18 cellular contexts compared by ENCODE assay signal in the genomic region with DNA sequence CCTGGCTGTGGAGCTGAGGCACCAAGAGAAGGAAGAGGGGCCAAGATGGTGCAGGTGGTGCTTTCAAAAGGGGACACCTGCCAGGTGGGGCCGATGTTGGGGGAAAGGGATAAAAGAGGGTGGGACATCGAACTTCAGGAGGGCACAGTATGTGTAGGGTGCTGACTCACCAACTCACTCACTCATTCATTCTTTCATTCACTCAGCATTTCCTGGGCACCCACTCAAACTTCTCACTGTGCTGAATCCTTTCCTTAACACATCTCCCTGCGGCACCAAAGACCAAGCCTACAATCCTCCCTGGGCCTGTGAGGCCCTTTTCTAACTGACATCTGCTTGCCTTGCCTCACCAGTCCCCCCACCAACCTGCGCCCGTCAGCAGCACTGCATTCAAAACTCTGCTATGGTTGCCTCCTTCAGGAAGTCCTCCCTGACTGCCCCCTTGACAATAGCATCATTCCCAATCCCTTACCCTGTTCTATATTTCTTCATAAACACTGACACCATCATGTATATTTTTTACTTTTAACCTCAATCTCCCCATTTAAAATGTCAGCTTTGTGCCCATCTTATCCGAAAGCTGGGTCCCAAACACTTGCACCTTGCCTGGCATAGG.
"Had no signal": no experiment of that assay in that cellular context is flagged by ENCODE, and none has a peak within 500 bp of the region (broad histone marks: within the 10 kb centered on the region; RNA-seq: fewer than 3 reads in every experiment).

No MANE protein-coding gene starts in this region.

- H3K27me3 ChIP-seq: breast epithelium, esophagus squamous epithelium, hepatocyte, sigmoid colon had no signal

- H3K36me3 Mint-ChIP-seq: stimulated activated naive B cell treated with anti-CD40 and anti-IgM and Interleukin-4, amounts not matched to agents 10 μg/mL and 1 μg/mL and 100 μg/mL, for 72 hours had no signal

- H3K9me3 ChIP-seq: breast epithelium had no signal

- H3K27ac Mint-ChIP-seq: activated B cell treated with CpG ODN at 0.5 μM for 24 hours; activated CD4-positive, alpha-beta memory T cell treated with anti-CD3 and anti-CD28 coated beads, Interleukin-2, amount 10 ng/mL, durations not matched to agents 7 days and 5 days; activated T-helper 2 cell treated with anti-CD3 and anti-CD28 coated beads, Interferon-gamma antibody, Interleukin-2, Interleukin-4, amounts not matched to agents 10 μg/mL and 5 μg/mL and 100 μg/mL, durations not matched to agents 14 hours and 24 hours and 36 hours; naive thymus-derived CD4-positive, alpha-beta T cell; stimulated activated naive B cell treated with anti-CD40 and anti-IgM and Interleukin-4, amounts not matched to agents 10 μg/mL and 1 μg/mL and 100 μg/mL, for 72 hours had no signal

- H3K36me3 ChIP-seq: breast epithelium, esophagus squamous epithelium, sigmoid colon, spleen had no signal

- H3K4me3 ChIP-seq: breast epithelium, esophagus squamous epithelium, hepatocyte, sigmoid colon, spleen had no signal

- DNase-seq: activated B cell treated with CpG ODN at 0.5 μM for 24 hours; activated CD4-positive, alpha-beta memory T cell treated with anti-CD3 and anti-CD28 coated beads, Interleukin-2, amount 10 ng/mL, durations not matched to agents 7 days and 5 days; activated CD4-positive, alpha-beta T cell treated with anti-CD3 and anti-CD28 coated beads for 48 hours; activated naive CD4-positive, alpha-beta T cell treated with Interleukin-2 at 50 U/mL for 16 hours; activated T-cell treated with anti-CD3 and anti-CD28 coated beads, Interleukin-2, amount 50 U/mL, for 1 hour; cerebellar nuclear complex; effector CD4-positive, alpha-beta T cell; esophagus squamous epithelium; left cardiac atrium; naive thymus-derived CD4-positive, alpha-beta T cell; sigmoid colon; stimulated activated naive B cell treated with anti-CD40 and anti-IgM and Interleukin-4, amounts not matched to agents 10 μg/mL and 1 μg/mL and 100 μg/mL, for 72 hours; T-helper 1 cell; T-helper 9 cell had no signal

- H3K27ac ChIP-seq: breast epithelium, sigmoid colon, spleen had no signal

- H3K4me1 ChIP-seq: breast epithelium, spleen had no signal

- ATAC-seq: naive thymus-derived CD4-positive, alpha-beta T cell; stimulated activated naive B cell treated with anti-CD40 and anti-IgM and Interleukin-4, amounts not matched to agents 10 μg/mL and 1 μg/mL and 100 μg/mL, for 72 hours had no signal

- H3K9me3 Mint-ChIP-seq: activated CD4-positive, alpha-beta memory T cell treated with anti-CD3 and anti-CD28 coated beads, Interleukin-2, amount 10 ng/mL, durations not matched to agents 7 days and 5 days had no signal
